Comparison of ENCODE assay signal across 19 cellular contexts in the genomic region with DNA sequence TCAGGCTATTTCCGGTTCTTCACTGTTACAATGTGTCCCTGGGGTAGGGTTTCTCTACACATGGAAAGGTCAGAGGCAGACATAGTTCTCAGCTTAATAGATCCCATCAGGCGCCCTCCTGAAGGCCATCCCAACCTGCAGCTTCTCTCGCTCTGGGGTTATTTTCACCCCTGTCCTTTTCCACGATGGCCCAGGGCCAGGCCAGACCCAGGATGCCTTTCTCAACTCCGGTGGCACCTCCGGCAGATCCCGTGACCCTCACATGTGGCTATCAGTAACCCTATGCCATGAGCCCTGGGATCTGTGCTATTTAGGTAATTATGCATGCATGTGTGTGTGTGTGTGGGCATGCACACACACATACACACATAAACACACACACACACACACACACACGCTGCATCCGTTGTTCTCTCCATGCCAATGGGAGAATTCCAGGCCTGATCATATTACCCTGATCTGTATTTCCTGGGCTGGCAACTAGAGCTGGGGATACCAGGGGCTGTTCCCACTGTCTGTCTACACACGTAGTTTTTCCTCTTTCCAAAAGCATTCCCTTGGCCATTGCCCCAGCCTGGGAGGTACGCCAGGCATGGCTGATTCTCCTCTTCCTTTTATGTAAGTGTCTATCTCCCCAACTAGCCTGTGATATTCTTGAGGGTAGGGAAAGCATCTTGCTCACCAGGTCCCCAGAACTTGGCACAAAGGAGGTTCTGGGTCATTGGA. TPM values are rescaled to one million over a fixed set of nuclear protein-coding genes. Genes with fewer than 3 reads are reported as not detected.
"Had no signal": no experiment of that assay in that cellular context is flagged by ENCODE, and none has a peak within 500 bp of the region (broad histone marks: within the 10 kb centered on the region; RNA-seq: fewer than 3 reads in every experiment).

No MANE protein-coding gene starts in this region.

- H3K4me3 ChIP-seq: body of pancreas, dorsolateral prefrontal cortex, lung, skin epidermis, suprapubic skin had no signal

- H3K9me3 ChIP-seq: body of pancreas, suprapubic skin had no signal

- H3K4me1 ChIP-seq: foreskin keratinocyte, suprapubic skin had no signal

- DNase-seq: activated CD4-positive, alpha-beta T cell treated with anti-CD3 and anti-CD28 coated beads, Interleukin-2, amount 10 ng/mL, durations not matched to agents 24 days and 14 days; activated CD4-positive, CD25-positive, alpha-beta regulatory T cell; activated CD8-positive, alpha-beta memory T cell treated with anti-CD3 and anti-CD28 coated beads, Interleukin-2, amount 50 U/mL, for 4 hours; activated naive CD4-positive, alpha-beta T cell treated with anti-CD3 and anti-CD28 coated beads for 36 hours; activated T-cell treated with anti-CD3 and anti-CD28 coated beads, Interleukin-2, amount 50 U/mL, for 4 hours; body of pancreas; central memory CD4-positive, alpha-beta T cell; dorsolateral prefrontal cortex; foreskin keratinocyte; kidney; occipital lobe; posterior cingulate gyrus; T-helper 1 cell; T-helper 9 cell had no signal

- H3K27ac ChIP-seq: body of pancreas, dorsolateral prefrontal cortex, foreskin keratinocyte, skin epidermis, suprapubic skin had no signal

- FAIRE-seq: colon had no signal

- ATAC-seq: activated T-cell treated with anti-CD3 and anti-CD28 coated beads, Interleukin-2, amount 50 U/mL, for 4 hours; body of pancreas; foreskin keratinocyte had no signal

- H3K27me3 ChIP-seq: body of pancreas, foreskin keratinocyte, suprapubic skin had no signal

- H3K36me3 ChIP-seq: suprapubic skin had no signal

RNA-seq across cellular contexts. Expression of gene NOS1, which starts 51.2 kb away (rescaled TPM):
- total RNA-seq: activated CD4-positive, alpha-beta T cell treated with anti-CD3 and anti-CD28 coated beads, Interleukin-2, amount 10 ng/mL, durations not matched to agents 24 days and 14 days had no signal
- polyA plus RNA-seq: fibroblast of lung had no signal
